14 cellular contexts compared by ENCODE assay signal in the genomic region with DNA sequence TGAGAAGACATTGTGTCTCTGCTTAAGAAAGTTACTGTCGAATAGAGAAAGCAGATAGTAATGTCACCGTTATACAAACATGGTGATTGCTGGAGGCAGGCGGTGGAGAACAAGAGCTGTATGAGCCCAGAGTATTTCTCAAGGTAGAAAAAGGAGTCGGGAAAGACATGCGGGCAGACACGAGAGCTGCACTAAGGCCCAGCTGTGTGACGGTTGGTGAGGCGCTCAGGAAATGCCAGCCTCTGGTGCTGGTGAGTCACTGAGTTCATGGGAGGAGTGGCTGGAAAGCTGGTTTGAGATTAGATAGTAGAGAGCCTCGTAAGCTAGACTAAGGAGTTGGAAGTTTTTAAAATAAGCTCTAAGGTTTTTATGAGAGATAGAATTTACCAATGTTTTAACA.
A peak's percentile ranks its signal among the peaks of the same experiment; 100 is the strongest.
DNase-seq lines count a peak whose midpoint lies in the region; ATAC-seq and TF ChIP-seq lines count a peak whose summit lies in the region.
"Had no signal": no experiment of that assay in that cellular context is flagged by ENCODE, and none has a peak within 500 bp of the region (broad histone marks: within the 10 kb centered on the region; RNA-seq: fewer than 3 reads in every experiment).

No MANE protein-coding gene starts in this region.

- no peak overlapping the region for H2BK120ac ChIP-seq in mesendoderm (ENCODE audit: low read depth, low read length)

- intact Hi-C loops in body of pancreas (cut with DNase I), result no loop called here
- intact Hi-C loops in psoas muscle (cut with DNase I), result no loop called here

- TF ChIP-seq POLR2A in body of pancreas (IDR thresholded peaks at IDR 0.05), result no peak

- no peak overlapping the region for H4K5ac ChIP-seq in mesendoderm (ENCODE audit: low read length)

- peak overlapping the region; percentile 48 for H3K27ac ChIP-seq in DND-41 (ENCODE audit: low read length)
- H3K27ac ChIP-seq in body of pancreas, result no peak overlapping the region
- H3K27ac ChIP-seq in mesendoderm (ENCODE audit: low read depth, low read length), result no peak overlapping the region
- no peak overlapping the region for H3K27ac ChIP-seq in psoas muscle
- H3K27ac ChIP-seq: BLaER1 treated with 17β-estradiol and CSF1 and Interleukin-3, amounts not matched to agents 10 nM and 100 nM; epithelial cell of prostate; HL-60 had no signal

- H4K8ac ChIP-seq in mesendoderm (ENCODE audit: low read depth, low read length), result no peak overlapping the region

- DNase-seq in DND-41, result peak; percentile 84
- DNase-seq in NCI-H226, result peak; percentile 96
- DNase-seq in body of pancreas, result peak in 3 of 4 donors; percentile 43 to 65 (median 46)
- peak; percentile 58 for DNase-seq in mesendoderm
- no peak for DNase-seq in AG20443 (ENCODE audit: low spot score)
- no peak for DNase-seq in psoas muscle
- DNase-seq: activated CD4-positive, alpha-beta memory T cell treated with anti-CD3 and anti-CD28 coated beads for 36 hours; NCI-H2029 treated with DMSO at 0.1 percent for 48 hours had no signal

- H2BK5ac ChIP-seq in mesendoderm (ENCODE audit: low read length), result no peak overlapping the region

- WGBS in body of pancreas, 2 donors, result 62 to 68% methylated on average over 9 of the region's 9 CpGs
- no CpG with 5 or more reads among the region's 9 CpGs for WGBS in mesendoderm (ENCODE audit: extremely low coverage, insufficient coverage, low lambda C conversion rate)
- 90 to 92% (median 92%) methylated on average over 9 of the region's 9 CpGs for WGBS in psoas muscle, 3 donors

- H3K4me2 ChIP-seq in DND-41 (ENCODE audit: insufficient read depth, low read length), result no peak overlapping the region
- no peak overlapping the region for H3K4me2 ChIP-seq in mesendoderm (ENCODE audit: low read length)

- H3K4me1 ChIP-seq in DND-41 (ENCODE audit: insufficient read depth, low read length) (peaks cover 9% of the 10 kb centered on the region; the same call in 1 of the 2 replicates), body of pancreas (no peaks in the 10 kb centered on the region), mesendoderm (ENCODE audit: control insufficient read depth, low read depth, low read length) (no peaks in the 10 kb centered on the region), psoas muscle (no peaks in the 10 kb centered on the region)

- no peaks in the 10 kb centered on the region for H3K9me3 ChIP-seq in DND-41 (ENCODE audit: insufficient read depth, low read length, severe bottlenecking)
- H3K9me3 ChIP-seq in body of pancreas, result no peaks in the 10 kb centered on the region
- H3K9me3 ChIP-seq in psoas muscle, result no peaks in the 10 kb centered on the region

- peak; percentile 98 for ATAC-seq in DND-41 (ENCODE audit: insufficient read depth, low read depth)
- no peak for ATAC-seq in body of pancreas
- no peak for ATAC-seq in HG02870 (IDR thresholded peaks at IDR 0.05; ENCODE audit: unreplicated experiment)
- no peak for ATAC-seq in HG02884 (IDR thresholded peaks at IDR 0.05; ENCODE audit: unreplicated experiment)
- no peak for ATAC-seq in psoas muscle
- ATAC-seq: left lobe of liver had no signal

- H3K9ac ChIP-seq in DND-41 (ENCODE audit: low read depth, low read length) (no peak overlapping the region), mesendoderm (ENCODE audit: low read length) (no peak overlapping the region)
- H3K9ac ChIP-seq: BLaER1 treated with 17β-estradiol and CSF1 and Interleukin-3, amounts not matched to agents 10 nM and 100 nM had no signal

- H3K4me3 ChIP-seq in DND-41 (ENCODE audit: low read depth in 1 of 2, low read length in 2 of 2) (no peak overlapping the region), body of pancreas (no peak overlapping the region), mesendoderm (ENCODE audit: low read length) (no peak overlapping the region), psoas muscle (no peak overlapping the region)
- H3K4me3 ChIP-seq: BLaER1 treated with 17β-estradiol and CSF1 and Interleukin-3, amounts not matched to agents 10 nM and 100 nM had no signal

- H3K23ac ChIP-seq in mesendoderm (ENCODE audit: low read length), result no peak overlapping the region

- H3K4ac ChIP-seq in mesendoderm (ENCODE audit: low read depth, low read length), result no peak overlapping the region

- H2AK5ac ChIP-seq in mesendoderm (ENCODE audit: low read length), result no peak overlapping the region

- H3K27me3 ChIP-seq in DND-41 (ENCODE audit: insufficient read depth, low read length, poor library complexity) (no peaks in the 10 kb centered on the region), body of pancreas (no peaks in the 10 kb centered on the region), mesendoderm (ENCODE audit: insufficient read depth, low read length, poor library complexity) (no peaks in the 10 kb centered on the region), psoas muscle (ENCODE audit: insufficient read depth in 3 of 3, low read length in 2 of 3) (peaks cover 0 to 2% (median 0%) of the 10 kb centered on the region in 3 donors)
- H3K27me3 ChIP-seq: BLaER1 treated with 17β-estradiol and CSF1 and Interleukin-3, amounts not matched to agents 10 nM and 100 nM had no signal

- H3K79me1 ChIP-seq in mesendoderm (ENCODE audit: low read length), result no peaks in the 10 kb centered on the region

- H3K56ac ChIP-seq in mesendoderm (ENCODE audit: low read length), result no peak overlapping the region

- H4K20me1 ChIP-seq in DND-41 (ENCODE audit: insufficient read depth, low read length), result no peaks in the 10 kb centered on the region
- H4K20me1 ChIP-seq: BLaER1 treated with 17β-estradiol and CSF1 and Interleukin-3, amounts not matched to agents 10 nM and 100 nM had no signal

- no peaks in the 10 kb centered on the region for H3K79me2 ChIP-seq in DND-41 (ENCODE audit: insufficient read depth, low read length)
- no peaks in the 10 kb centered on the region for H3K79me2 ChIP-seq in mesendoderm (ENCODE audit: control insufficient read depth, insufficient read depth, low read length)

- no peak overlapping the region for H2BK15ac ChIP-seq in mesendoderm (replicated peaks; ENCODE audit: low read depth)

- H2AFZ ChIP-seq in DND-41 (ENCODE audit: low read depth, low read length), result no peak overlapping the region

- H3K36me3 ChIP-seq in DND-41 (ENCODE audit: insufficient read depth, low read length) (no peaks in the 10 kb centered on the region), body of pancreas (replicated peaks in 1 of 2; ENCODE audit: insufficient read depth in 1 of 2, low read depth in 2 of 2) (no peaks in the 10 kb centered on the region), mesendoderm (ENCODE audit: control insufficient read depth, insufficient read depth, low read length) (no peaks in the 10 kb centered on the region), psoas muscle (ENCODE audit: insufficient read depth in 1 of 2, low read depth in 1 of 2) (no peaks in the 10 kb centered on the region)
- H3K36me3 ChIP-seq: BLaER1 treated with 17β-estradiol and CSF1 and Interleukin-3, amounts not matched to agents 10 nM and 100 nM had no signal

- TF ChIP-seq CTCF in DND-41 (IDR thresholded peaks at IDR 0.05; ENCODE audit: borderline replicate concordance, extremely low read depth, low read length, poor library complexity, severe bottlenecking), result no peak
- no peak for TF ChIP-seq CTCF in body of pancreas (IDR thresholded peaks at IDR 0.05)
- TF ChIP-seq CTCF in psoas muscle (IDR thresholded peaks at IDR 0.05), result no peak

- no peak overlapping the region for H3K18ac ChIP-seq in mesendoderm (ENCODE audit: low read length)

Comparison
In these comparisons a context has a peak if more than half of its experiments do, and no peak if none do; other contexts are left out.
1. DNase-seq: peak in DND-41 (single experiment), NCI-H226 (single experiment), body of pancreas (3 of 4) and mesendoderm (single experiment); none in AG20443 (single experiment) and psoas muscle (0 of 2).